ENCODE assay signal across 21 cellular contexts in genomic region chr5:38979535-38979934, GRCh38.
"Had no signal": no experiment of that assay in that cellular context is flagged by ENCODE, and none has a peak within 500 bp of the region (broad histone marks: within the 10 kb centered on the region; RNA-seq: fewer than 3 reads in every experiment).

No MANE protein-coding gene starts in this region.

- FAIRE-seq: pancreas had no signal

- H3K4me1 Mint-ChIP-seq: brain had no signal

- H3K4me3 Mint-ChIP-seq: activated CD4-positive, alpha-beta memory T cell treated with anti-CD3 and anti-CD28 coated beads for 36 hours; activated naive CD8-positive, alpha-beta T cell treated with anti-CD3 and anti-CD28 coated beads, Interleukin-2, amount 10 ng/mL, durations not matched to agents 7 days and 5 days; activated T-cell treated with anti-CD3 and anti-CD28 coated beads, Interleukin-2, amount 50 U/mL, for 4 hours; brain; immature natural killer cell had no signal

- H3K27me3 Mint-ChIP-seq: activated CD4-positive, alpha-beta memory T cell treated with anti-CD3 and anti-CD28 coated beads for 36 hours; activated naive CD8-positive, alpha-beta T cell treated with anti-CD3 and anti-CD28 coated beads, Interleukin-2, amount 10 ng/mL, durations not matched to agents 7 days and 5 days; brain had no signal

- H3K36me3 ChIP-seq: pancreas had no signal

- H3K9me3 Mint-ChIP-seq: activated CD4-positive, alpha-beta memory T cell treated with anti-CD3 and anti-CD28 coated beads for 36 hours; activated naive CD8-positive, alpha-beta T cell treated with anti-CD3 and anti-CD28 coated beads, Interleukin-2, amount 10 ng/mL, durations not matched to agents 7 days and 5 days; activated T-cell treated with anti-CD3 and anti-CD28 coated beads, Interleukin-2, amount 50 U/mL, for 4 hours; brain; immature natural killer cell had no signal

- H3K27ac Mint-ChIP-seq: activated CD4-positive, alpha-beta memory T cell treated with anti-CD3 and anti-CD28 coated beads for 36 hours; activated naive CD8-positive, alpha-beta T cell treated with anti-CD3 and anti-CD28 coated beads, Interleukin-2, amount 10 ng/mL, durations not matched to agents 7 days and 5 days; brain had no signal

- ATAC-seq: activated T-cell treated with anti-CD3 and anti-CD28 coated beads, Interleukin-2, amount 50 U/mL, for 4 hours; gastrocnemius medialis; lower lobe of right lung; pancreas; stimulated activated naive CD8-positive, alpha-beta T cell treated with anti-CD3 and anti-CD28 coated beads, Interleukin-15, Interleukin-2, amounts not matched to agents 100 U/mL and 50 U/mL, for 24 hours had no signal

- H3K4me1 ChIP-seq: gastrocnemius medialis, heart left ventricle, lower lobe of right lung, pancreas had no signal

- H3K27ac ChIP-seq: epithelial cell of prostate, gastrocnemius medialis, heart left ventricle, lower lobe of right lung, pancreas had no signal

- H3K27me3 ChIP-seq: gastrocnemius medialis, heart left ventricle, pancreas had no signal

- DNase-seq: activated CD4-positive, alpha-beta memory T cell treated with anti-CD3 and anti-CD28 coated beads for 36 hours; activated CD4-positive, CD25-positive, alpha-beta regulatory T cell treated with anti-CD3 and anti-CD28 coated beads, Interleukin-2, amount 50 U/mL, for 72 hours; activated gamma-delta T cell treated with Interleukin-2 at 50 U/mL for 16 hours; activated naive CD8-positive, alpha-beta T cell treated with anti-CD3 and anti-CD28 coated beads, Interleukin-2, amount 10 ng/mL, durations not matched to agents 7 days and 5 days; activated T-cell treated with anti-CD3 and anti-CD28 coated beads, Interleukin-2, amount 50 U/mL, for 4 hours; cerebellar nuclear complex; effector CD8-positive, alpha-beta T cell; gastrocnemius medialis; heart left ventricle; immature natural killer cell; left cardiac atrium; lower lobe of right lung; pancreas; stimulated activated CD4-positive, alpha-beta T cell treated with anti-CD3 and anti-CD28 coated beads, Interleukin-12 subunit alpha, Interleukin-12 subunit beta, amount 100 ng/mL, for 4 hours; stimulated activated CD4-positive, alpha-beta T cell treated with anti-CD3 and anti-CD28 coated beads, Interleukin-2, amount 100 ng/mL, for 48 hours; stimulated activated naive CD8-positive, alpha-beta T cell treated with anti-CD3 and anti-CD28 coated beads, Interleukin-15, Interleukin-2, amounts not matched to agents 100 U/mL and 50 U/mL, for 24 hours; T1000; trophoblast cell had no signal

- H3K4me3 ChIP-seq: gastrocnemius medialis, heart left ventricle, lower lobe of right lung, pancreas, SK-N-MC had no signal

- H3K9me3 ChIP-seq: gastrocnemius medialis, heart left ventricle, lower lobe of right lung, pancreas had no signal
